Comparison of ENCODE assay signal across 1 cellular context in genomic region chr16:89922477-89922883, GRCh38.
A peak's percentile ranks its signal among the peaks of the same experiment; 100 is the strongest.
TF ChIP-seq lines count a peak whose summit lies in the region.

No MANE protein-coding gene starts in this region.

TF ChIP-seq in K562, 482 proteins besides CTCF, POLR2A, EP300 and RAD21 (continues in another document):
- TF ChIP-seq PCBP2 (IDR thresholded peaks at IDR 0.05; ENCODE audit: low read depth, low read length, poor library complexity, severe bottlenecking) (no peak), ZNF57 (CRISPR knock-in tag; IDR thresholded peaks at IDR 0.05) (no peak), JUND (IDR thresholded peaks at IDR 0.05; ENCODE audit: borderline replicate concordance, low read depth, low read length) (peak; percentile 91), JUND (tag; IDR thresholded peaks at IDR 0.05; ENCODE audit: borderline replicate concordance, low read depth, low read length) (peak; percentile 32; the same call in 1 of the 3 replicates), RFX5 (IDR thresholded peaks at IDR 0.05; ENCODE audit: low read depth, low read length) (no peak), HEY1 (CRISPR knock-in tag; IDR thresholded peaks at IDR 0.05; ENCODE audit: borderline replicate concordance) (no peak), ZC3H8 (IDR thresholded peaks at IDR 0.05) (no peak), TFAP4 (CRISPR knock-in tag; IDR thresholded peaks at IDR 0.05; ENCODE audit: borderline replicate concordance) (peak; percentile 34; the same call in 1 of the 2 replicates), RBM34 (IDR thresholded peaks at IDR 0.05; ENCODE audit: borderline replicate concordance, insufficient read depth, low read length) (no peak), ATF4 (CRISPR knock-in tag; IDR thresholded peaks at IDR 0.05) (no peak), KDM4B (IDR thresholded peaks at IDR 0.05; ENCODE audit: borderline replicate concordance in 2 of 2, low read depth in 1 of 2) (0 out of 4 replicates have a peak, but pooled peaks of 1 of the 2 experiments have one; percentile 47), PRMT5 (CRISPR knock-in tag; IDR thresholded peaks at IDR 0.05) (peak; percentile 15; the same call in 1 of the 2 replicates), SMAD1 (IDR thresholded peaks at IDR 0.05; ENCODE audit: low read depth, low read length, partially characterized antibody) (no peak), CEBPG (CRISPR knock-in tag; IDR thresholded peaks at IDR 0.05) (no peak), CEBPG (tag; conservative IDR thresholded peaks at IDR 0.05 in 1 of 2, IDR thresholded peaks at IDR 0.05 in 1 of 2) (no peak), ZC3H4 (CRISPR knock-in tag; IDR thresholded peaks at IDR 0.05; ENCODE audit: borderline replicate concordance) (no peak), FOXK1 (CRISPR knock-in tag; IDR thresholded peaks at IDR 0.05; ENCODE audit: borderline replicate concordance) (no peak), SIX5 (IDR thresholded peaks at IDR 0.05; ENCODE audit: borderline replicate concordance in 1 of 2, insufficient read depth in 1 of 2, low read depth in 1 of 2, low read length in 2 of 2) (no peak), ZNF445 (CRISPR knock-in tag; IDR thresholded peaks at IDR 0.05; ENCODE audit: low read depth) (no peak), SP1 (CRISPR knock-in tag; IDR thresholded peaks at IDR 0.05) (peak; percentile 58; the same call in 1 of the 2 replicates), ASH1L (IDR thresholded peaks at IDR 0.05; ENCODE audit: borderline replicate concordance, low read depth, partially characterized antibody) (no peak), ZSCAN32 (CRISPR knock-in tag; IDR thresholded peaks at IDR 0.05) (no peak), GATAD2B (IDR thresholded peaks at IDR 0.05; ENCODE audit: borderline replicate concordance) (no peak), RNF2 (IDR thresholded peaks at IDR 0.05) (peak; percentile 71; the same call in 1 of the 2 replicates), ZNF347 (CRISPR knock-in tag; IDR thresholded peaks at IDR 0.05; ENCODE audit: low read depth) (no peak), SMC3 (conservative IDR thresholded peaks at IDR 0.05; ENCODE audit: insufficient read depth, low read depth, low read length) (no peak), SUPT5H (IDR thresholded peaks at IDR 0.05) (peak; percentile 32; the same call in 1 of the 2 replicates), ZKSCAN1 (IDR thresholded peaks at IDR 0.05; ENCODE audit: low read depth, low read length) (no peak), MLLT1 (IDR thresholded peaks at IDR 0.05) (no peak), ZNF699 (CRISPR knock-in tag; IDR thresholded peaks at IDR 0.05; ENCODE audit: insufficient replicate concordance) (no peak), ARID1B (IDR thresholded peaks at IDR 0.05) (peak; percentile 33; the same call in 1 of the 2 replicates), XRCC4 (IDR thresholded peaks at IDR 0.05; ENCODE audit: extremely low read depth, insufficient read depth, insufficient read length) (no peak), MBD2 (IDR thresholded peaks at IDR 0.05; ENCODE audit: borderline replicate concordance, low read depth) (no peak), EP400 (IDR thresholded peaks at IDR 0.05) (no peak; the same call in 1 of the 2 replicates), CREB1 (IDR thresholded peaks at IDR 0.05) (no peak), CREB1 (CRISPR knock-in tag; IDR thresholded peaks at IDR 0.05) (peak; percentile 33; the same call in 1 of the 2 replicates), ZNF507 (tag; conservative IDR thresholded peaks at IDR 0.05) (no peak), TBL1XR1 (IDR thresholded peaks at IDR 0.05; ENCODE audit: low read length in 2 of 2) (0 out of 4 replicates have a peak, but pooled peaks of 1 of the 2 experiments have one; percentile 10)
- TF ChIP-seq, protein P1, sequence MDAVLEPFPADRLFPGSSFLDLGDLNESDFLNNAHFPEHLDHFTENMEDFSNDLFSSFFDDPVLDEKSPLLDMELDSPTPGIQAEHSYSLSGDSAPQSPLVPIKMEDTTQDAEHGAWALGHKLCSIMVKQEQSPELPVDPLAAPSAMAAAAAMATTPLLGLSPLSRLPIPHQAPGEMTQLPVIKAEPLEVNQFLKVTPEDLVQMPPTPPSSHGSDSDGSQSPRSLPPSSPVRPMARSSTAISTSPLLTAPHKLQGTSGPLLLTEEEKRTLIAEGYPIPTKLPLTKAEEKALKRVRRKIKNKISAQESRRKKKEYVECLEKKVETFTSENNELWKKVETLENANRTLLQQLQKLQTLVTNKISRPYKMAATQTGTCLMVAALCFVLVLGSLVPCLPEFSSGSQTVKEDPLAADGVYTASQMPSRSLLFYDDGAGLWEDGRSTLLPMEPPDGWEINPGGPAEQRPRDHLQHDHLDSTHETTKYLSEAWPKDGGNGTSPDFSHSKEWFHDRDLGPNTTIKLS (IDR thresholded peaks at IDR 0.05; ENCODE audit: borderline replicate concordance, low read depth) = no peak
- TF ChIP-seq, protein P2, sequence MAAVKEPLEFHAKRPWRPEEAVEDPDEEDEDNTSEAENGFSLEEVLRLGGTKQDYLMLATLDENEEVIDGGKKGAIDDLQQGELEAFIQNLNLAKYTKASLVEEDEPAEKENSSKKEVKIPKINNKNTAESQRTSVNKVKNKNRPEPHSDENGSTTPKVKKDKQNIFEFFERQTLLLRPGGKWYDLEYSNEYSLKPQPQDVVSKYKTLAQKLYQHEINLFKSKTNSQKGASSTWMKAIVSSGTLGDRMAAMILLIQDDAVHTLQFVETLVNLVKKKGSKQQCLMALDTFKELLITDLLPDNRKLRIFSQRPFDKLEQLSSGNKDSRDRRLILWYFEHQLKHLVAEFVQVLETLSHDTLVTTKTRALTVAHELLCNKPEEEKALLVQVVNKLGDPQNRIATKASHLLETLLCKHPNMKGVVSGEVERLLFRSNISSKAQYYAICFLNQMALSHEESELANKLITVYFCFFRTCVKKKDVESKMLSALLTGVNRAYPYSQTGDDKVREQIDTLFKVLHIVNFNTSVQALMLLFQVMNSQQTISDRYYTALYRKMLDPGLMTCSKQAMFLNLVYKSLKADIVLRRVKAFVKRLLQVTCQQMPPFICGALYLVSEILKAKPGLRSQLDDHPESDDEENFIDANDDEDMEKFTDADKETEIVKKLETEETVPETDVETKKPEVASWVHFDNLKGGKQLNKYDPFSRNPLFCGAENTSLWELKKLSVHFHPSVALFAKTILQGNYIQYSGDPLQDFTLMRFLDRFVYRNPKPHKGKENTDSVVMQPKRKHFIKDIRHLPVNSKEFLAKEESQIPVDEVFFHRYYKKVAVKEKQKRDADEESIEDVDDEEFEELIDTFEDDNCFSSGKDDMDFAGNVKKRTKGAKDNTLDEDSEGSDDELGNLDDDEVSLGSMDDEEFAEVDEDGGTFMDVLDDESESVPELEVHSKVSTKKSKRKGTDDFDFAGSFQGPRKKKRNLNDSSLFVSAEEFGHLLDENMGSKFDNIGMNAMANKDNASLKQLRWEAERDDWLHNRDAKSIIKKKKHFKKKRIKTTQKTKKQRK (IDR thresholded peaks at IDR 0.05; ENCODE audit: borderline replicate concordance, low read depth, low read length) = no peak
- TF ChIP-seq, protein P3, sequence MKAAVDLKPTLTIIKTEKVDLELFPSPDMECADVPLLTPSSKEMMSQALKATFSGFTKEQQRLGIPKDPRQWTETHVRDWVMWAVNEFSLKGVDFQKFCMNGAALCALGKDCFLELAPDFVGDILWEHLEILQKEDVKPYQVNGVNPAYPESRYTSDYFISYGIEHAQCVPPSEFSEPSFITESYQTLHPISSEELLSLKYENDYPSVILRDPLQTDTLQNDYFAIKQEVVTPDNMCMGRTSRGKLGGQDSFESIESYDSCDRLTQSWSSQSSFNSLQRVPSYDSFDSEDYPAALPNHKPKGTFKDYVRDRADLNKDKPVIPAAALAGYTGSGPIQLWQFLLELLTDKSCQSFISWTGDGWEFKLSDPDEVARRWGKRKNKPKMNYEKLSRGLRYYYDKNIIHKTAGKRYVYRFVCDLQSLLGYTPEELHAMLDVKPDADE (conservative IDR thresholded peaks at IDR 0.05; ENCODE audit: control insufficient read depth, low read depth, low read length) = no peak
- TF ChIP-seq, protein P4, sequence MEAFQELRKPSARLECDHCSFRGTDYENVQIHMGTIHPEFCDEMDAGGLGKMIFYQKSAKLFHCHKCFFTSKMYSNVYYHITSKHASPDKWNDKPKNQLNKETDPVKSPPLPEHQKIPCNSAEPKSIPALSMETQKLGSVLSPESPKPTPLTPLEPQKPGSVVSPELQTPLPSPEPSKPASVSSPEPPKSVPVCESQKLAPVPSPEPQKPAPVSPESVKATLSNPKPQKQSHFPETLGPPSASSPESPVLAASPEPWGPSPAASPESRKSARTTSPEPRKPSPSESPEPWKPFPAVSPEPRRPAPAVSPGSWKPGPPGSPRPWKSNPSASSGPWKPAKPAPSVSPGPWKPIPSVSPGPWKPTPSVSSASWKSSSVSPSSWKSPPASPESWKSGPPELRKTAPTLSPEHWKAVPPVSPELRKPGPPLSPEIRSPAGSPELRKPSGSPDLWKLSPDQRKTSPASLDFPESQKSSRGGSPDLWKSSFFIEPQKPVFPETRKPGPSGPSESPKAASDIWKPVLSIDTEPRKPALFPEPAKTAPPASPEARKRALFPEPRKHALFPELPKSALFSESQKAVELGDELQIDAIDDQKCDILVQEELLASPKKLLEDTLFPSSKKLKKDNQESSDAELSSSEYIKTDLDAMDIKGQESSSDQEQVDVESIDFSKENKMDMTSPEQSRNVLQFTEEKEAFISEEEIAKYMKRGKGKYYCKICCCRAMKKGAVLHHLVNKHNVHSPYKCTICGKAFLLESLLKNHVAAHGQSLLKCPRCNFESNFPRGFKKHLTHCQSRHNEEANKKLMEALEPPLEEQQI (IDR thresholded peaks at IDR 0.05) = no peak
- TF ChIP-seq, protein P5, sequence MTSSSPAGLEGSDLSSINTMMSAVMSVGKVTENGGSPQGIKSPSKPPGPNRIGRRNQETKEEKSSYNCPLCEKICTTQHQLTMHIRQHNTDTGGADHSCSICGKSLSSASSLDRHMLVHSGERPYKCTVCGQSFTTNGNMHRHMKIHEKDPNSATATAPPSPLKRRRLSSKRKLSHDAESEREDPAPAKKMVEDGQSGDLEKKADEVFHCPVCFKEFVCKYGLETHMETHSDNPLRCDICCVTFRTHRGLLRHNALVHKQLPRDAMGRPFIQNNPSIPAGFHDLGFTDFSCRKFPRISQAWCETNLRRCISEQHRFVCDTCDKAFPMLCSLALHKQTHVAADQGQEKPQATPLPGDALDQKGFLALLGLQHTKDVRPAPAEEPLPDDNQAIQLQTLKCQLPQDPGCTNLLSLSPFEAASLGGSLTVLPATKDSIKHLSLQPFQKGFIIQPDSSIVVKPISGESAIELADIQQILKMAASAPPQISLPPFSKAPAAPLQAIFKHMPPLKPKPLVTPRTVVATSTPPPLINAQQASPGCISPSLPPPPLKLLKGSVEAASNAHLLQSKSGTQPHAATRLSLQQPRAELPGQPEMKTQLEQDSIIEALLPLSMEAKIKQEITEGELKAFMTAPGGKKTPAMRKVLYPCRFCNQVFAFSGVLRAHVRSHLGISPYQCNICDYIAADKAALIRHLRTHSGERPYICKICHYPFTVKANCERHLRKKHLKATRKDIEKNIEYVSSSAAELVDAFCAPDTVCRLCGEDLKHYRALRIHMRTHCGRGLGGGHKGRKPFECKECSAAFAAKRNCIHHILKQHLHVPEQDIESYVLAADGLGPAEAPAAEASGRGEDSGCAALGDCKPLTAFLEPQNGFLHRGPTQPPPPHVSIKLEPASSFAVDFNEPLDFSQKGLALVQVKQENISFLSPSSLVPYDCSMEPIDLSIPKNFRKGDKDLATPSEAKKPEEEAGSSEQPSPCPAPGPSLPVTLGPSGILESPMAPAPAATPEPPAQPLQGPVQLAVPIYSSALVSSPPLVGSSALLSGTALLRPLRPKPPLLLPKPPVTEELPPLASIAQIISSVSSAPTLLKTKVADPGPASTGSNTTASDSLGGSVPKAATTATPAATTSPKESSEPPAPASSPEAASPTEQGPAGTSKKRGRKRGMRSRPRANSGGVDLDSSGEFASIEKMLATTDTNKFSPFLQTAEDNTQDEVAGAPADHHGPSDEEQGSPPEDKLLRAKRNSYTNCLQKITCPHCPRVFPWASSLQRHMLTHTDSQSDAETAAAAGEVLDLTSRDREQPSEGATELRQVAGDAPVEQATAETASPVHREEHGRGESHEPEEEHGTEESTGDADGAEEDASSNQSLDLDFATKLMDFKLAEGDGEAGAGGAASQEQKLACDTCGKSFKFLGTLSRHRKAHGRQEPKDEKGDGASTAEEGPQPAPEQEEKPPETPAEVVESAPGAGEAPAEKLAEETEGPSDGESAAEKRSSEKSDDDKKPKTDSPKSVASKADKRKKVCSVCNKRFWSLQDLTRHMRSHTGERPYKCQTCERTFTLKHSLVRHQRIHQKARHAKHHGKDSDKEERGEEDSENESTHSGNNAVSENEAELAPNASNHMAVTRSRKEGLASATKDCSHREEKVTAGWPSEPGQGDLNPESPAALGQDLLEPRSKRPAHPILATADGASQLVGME (CRISPR knock-in tag; IDR thresholded peaks at IDR 0.05) = no peak
